32 cellular contexts compared by ENCODE assay signal in genomic region chr16:15616068-15616467, GRCh38.
"Had no signal": no experiment of that assay in that cellular context is flagged by ENCODE, and none has a peak within 500 bp of the region (broad histone marks: within the 10 kb centered on the region; RNA-seq: fewer than 3 reads in every experiment).

No MANE protein-coding gene starts in this region.

- ATAC-seq: activated CD4-positive, alpha-beta T cell treated with anti-CD3 and anti-CD28 coated beads for 36 hours; activated CD8-positive, alpha-beta memory T cell treated with anti-CD3 and anti-CD28 coated beads, Interleukin-2, amount 10 ng/mL, durations not matched to agents 7 days and 5 days; activated CD8-positive, alpha-beta T cell treated with anti-CD3 and anti-CD28 coated beads, Interleukin-2, amount 10 ng/mL, durations not matched to agents 7 days and 5 days; activated naive CD4-positive, alpha-beta T cell treated with anti-CD3 and anti-CD28 coated beads, Interleukin-2, amount 50 U/mL, for 72 hours; esophagus mucosa had no signal

- H3K9me3 ChIP-seq: adrenal gland, ascending aorta, breast epithelium, heart left ventricle had no signal

- H3K9me3 Mint-ChIP-seq: activated CD4-positive, alpha-beta memory T cell treated with anti-CD3 and anti-CD28 coated beads for 36 hours; activated CD4-positive, alpha-beta T cell treated with anti-CD3 and anti-CD28 coated beads, Interleukin-2, amount 10 ng/mL, durations not matched to agents 24 days and 14 days; activated naive CD4-positive, alpha-beta T cell treated with anti-CD3 and anti-CD28 coated beads, Interleukin-2, amount 10 ng/mL, durations not matched to agents 7 days and 5 days; activated naive CD4-positive, alpha-beta T cell treated with anti-CD3 and anti-CD28 coated beads, Interleukin-2, amount 50 U/mL, for 72 hours; activated T-helper 1 cell treated with anti-CD3 and anti-CD28 coated beads, Interleukin-12 subunit alpha, Interleukin-12 subunit beta, Interleukin-2, Interleukin-4 antibody, amounts not matched to agents 30 ng/mL and 10 ng/mL and 1 ng/mL, durations not matched to agents 14 hours and 24 hours and 36 hours; activated T-helper 2 cell treated with anti-CD3 and anti-CD28 coated beads, Interferon-gamma antibody, Interleukin-2, Interleukin-4, amounts not matched to agents 10 μg/mL and 5 μg/mL and 100 μg/mL, durations not matched to agents 14 hours and 24 hours and 36 hours; brain; central memory CD8-positive, alpha-beta T cell; dendritic cell treated with granulocyte-macrophage colony-stimulating factor and Interleukin-4, amounts not matched to agents 40 ng/mL and 50 ng/mL, for 4 days; endodermal cell had no signal

- H3K4me1 ChIP-seq: breast epithelium had no signal

- DNase-seq: activated CD4-positive, alpha-beta memory T cell treated with anti-CD3 and anti-CD28 coated beads for 36 hours; activated CD4-positive, alpha-beta T cell treated with anti-CD3 and anti-CD28 coated beads for 36 hours; activated CD4-positive, alpha-beta T cell treated with anti-CD3 and anti-CD28 coated beads, Interleukin-2, amount 10 ng/mL, durations not matched to agents 24 days and 14 days; activated CD4-positive, CD25-positive, alpha-beta regulatory T cell; activated CD4-positive, CD25-positive, alpha-beta regulatory T cell treated with anti-CD3 and anti-CD28 coated beads, Interleukin-2, amount 50 U/mL, for 72 hours; activated CD8-positive, alpha-beta memory T cell treated with anti-CD3 and anti-CD28 coated beads, Interleukin-2, amount 10 ng/mL, durations not matched to agents 7 days and 5 days; activated CD8-positive, alpha-beta memory T cell treated with anti-CD3 and anti-CD28 coated beads, Interleukin-2, amount 50 U/mL, for 4 hours; activated CD8-positive, alpha-beta T cell treated with anti-CD3 and anti-CD28 coated beads, Interleukin-2, amount 10 ng/mL, durations not matched to agents 7 days and 5 days; activated effector memory CD4-positive, alpha-beta T cell treated with anti-CD3 and anti-CD28 coated beads, Interleukin-2, amount 50 U/mL, for 16 hours; activated naive CD4-positive, alpha-beta T cell; activated naive CD4-positive, alpha-beta T cell treated with anti-CD3 and anti-CD28 coated beads, Interleukin-2, amount 10 ng/mL, durations not matched to agents 7 days and 5 days; activated T-cell treated with anti-CD3 and anti-CD28 coated beads, Interleukin-2, amount 50 U/mL, for 1 hour; activated T-cell treated with anti-CD3 and anti-CD28 coated beads, Interleukin-2, amount 50 U/mL, for 48 hours; adrenal gland; dorsolateral prefrontal cortex; effector memory CD4-positive, alpha-beta T cell; endodermal cell; foreskin fibroblast; glutamatergic neuron; heart left ventricle; T-helper 2 cell had no signal

- H3K27ac ChIP-seq: adrenal gland, ascending aorta, breast epithelium, cardiac muscle cell, coronary artery, dorsolateral prefrontal cortex, heart left ventricle had no signal

- H3K4me3 Mint-ChIP-seq: activated CD4-positive, alpha-beta memory T cell treated with anti-CD3 and anti-CD28 coated beads for 36 hours; activated CD4-positive, alpha-beta T cell treated with anti-CD3 and anti-CD28 coated beads for 36 hours; activated CD4-positive, alpha-beta T cell treated with anti-CD3 and anti-CD28 coated beads, Interleukin-2, amount 10 ng/mL, durations not matched to agents 24 days and 14 days; activated CD8-positive, alpha-beta memory T cell treated with anti-CD3 and anti-CD28 coated beads, Interleukin-2, amount 10 ng/mL, durations not matched to agents 7 days and 5 days; activated CD8-positive, alpha-beta T cell treated with anti-CD3 and anti-CD28 coated beads, Interleukin-2, amount 10 ng/mL, durations not matched to agents 7 days and 5 days; activated naive CD4-positive, alpha-beta T cell treated with anti-CD3 and anti-CD28 coated beads, Interleukin-2, amount 10 ng/mL, durations not matched to agents 7 days and 5 days; activated T-helper 1 cell treated with anti-CD3 and anti-CD28 coated beads, Interleukin-12 subunit alpha, Interleukin-12 subunit beta, Interleukin-2, Interleukin-4 antibody, amounts not matched to agents 30 ng/mL and 10 ng/mL and 1 ng/mL, durations not matched to agents 14 hours and 24 hours and 36 hours; brain; central memory CD8-positive, alpha-beta T cell; dendritic cell treated with granulocyte-macrophage colony-stimulating factor and Interleukin-4, amounts not matched to agents 40 ng/mL and 50 ng/mL, for 4 days; endodermal cell had no signal

- H3K4me3 ChIP-seq: adrenal gland, ascending aorta, breast epithelium, cardiac muscle cell, coronary artery, dorsolateral prefrontal cortex, heart left ventricle had no signal

- H3K27me3 Mint-ChIP-seq: activated CD4-positive, alpha-beta memory T cell treated with anti-CD3 and anti-CD28 coated beads for 36 hours; activated CD4-positive, alpha-beta T cell treated with anti-CD3 and anti-CD28 coated beads for 36 hours; activated CD4-positive, alpha-beta T cell treated with anti-CD3 and anti-CD28 coated beads, Interleukin-2, amount 10 ng/mL, durations not matched to agents 24 days and 14 days; activated CD8-positive, alpha-beta memory T cell treated with anti-CD3 and anti-CD28 coated beads, Interleukin-2, amount 10 ng/mL, durations not matched to agents 7 days and 5 days; activated naive CD4-positive, alpha-beta T cell treated with anti-CD3 and anti-CD28 coated beads, Interleukin-2, amount 10 ng/mL, durations not matched to agents 7 days and 5 days; brain; central memory CD8-positive, alpha-beta T cell; dendritic cell treated with granulocyte-macrophage colony-stimulating factor and Interleukin-4, amounts not matched to agents 40 ng/mL and 50 ng/mL, for 4 days had no signal

- H3K4me1 Mint-ChIP-seq: activated CD4-positive, alpha-beta T cell treated with anti-CD3 and anti-CD28 coated beads for 36 hours; activated CD8-positive, alpha-beta memory T cell treated with anti-CD3 and anti-CD28 coated beads, Interleukin-2, amount 10 ng/mL, durations not matched to agents 7 days and 5 days; activated naive CD4-positive, alpha-beta T cell treated with anti-CD3 and anti-CD28 coated beads, Interleukin-2, amount 10 ng/mL, durations not matched to agents 7 days and 5 days; central memory CD8-positive, alpha-beta T cell; endodermal cell had no signal

- H3K27me3 ChIP-seq: adrenal gland, ascending aorta, breast epithelium, cardiac muscle cell, dorsolateral prefrontal cortex, heart left ventricle had no signal

- H3K27ac Mint-ChIP-seq: activated CD4-positive, alpha-beta memory T cell treated with anti-CD3 and anti-CD28 coated beads for 36 hours; activated CD4-positive, alpha-beta T cell treated with anti-CD3 and anti-CD28 coated beads, Interleukin-2, amount 10 ng/mL, durations not matched to agents 24 days and 14 days; activated CD8-positive, alpha-beta memory T cell treated with anti-CD3 and anti-CD28 coated beads, Interleukin-2, amount 10 ng/mL, durations not matched to agents 7 days and 5 days; activated CD8-positive, alpha-beta T cell treated with anti-CD3 and anti-CD28 coated beads, Interleukin-2, amount 10 ng/mL, durations not matched to agents 7 days and 5 days; activated naive CD4-positive, alpha-beta T cell treated with anti-CD3 and anti-CD28 coated beads, Interleukin-2, amount 10 ng/mL, durations not matched to agents 7 days and 5 days; activated T-helper 1 cell treated with anti-CD3 and anti-CD28 coated beads, Interleukin-12 subunit alpha, Interleukin-12 subunit beta, Interleukin-2, Interleukin-4 antibody, amounts not matched to agents 30 ng/mL and 10 ng/mL and 1 ng/mL, durations not matched to agents 14 hours and 24 hours and 36 hours; activated T-helper 2 cell treated with anti-CD3 and anti-CD28 coated beads, Interferon-gamma antibody, Interleukin-2, Interleukin-4, amounts not matched to agents 10 μg/mL and 5 μg/mL and 100 μg/mL, durations not matched to agents 14 hours and 24 hours and 36 hours; brain; dendritic cell treated with granulocyte-macrophage colony-stimulating factor and Interleukin-4, amounts not matched to agents 40 ng/mL and 50 ng/mL, for 4 days; endodermal cell had no signal
